In the genomic region with DNA sequence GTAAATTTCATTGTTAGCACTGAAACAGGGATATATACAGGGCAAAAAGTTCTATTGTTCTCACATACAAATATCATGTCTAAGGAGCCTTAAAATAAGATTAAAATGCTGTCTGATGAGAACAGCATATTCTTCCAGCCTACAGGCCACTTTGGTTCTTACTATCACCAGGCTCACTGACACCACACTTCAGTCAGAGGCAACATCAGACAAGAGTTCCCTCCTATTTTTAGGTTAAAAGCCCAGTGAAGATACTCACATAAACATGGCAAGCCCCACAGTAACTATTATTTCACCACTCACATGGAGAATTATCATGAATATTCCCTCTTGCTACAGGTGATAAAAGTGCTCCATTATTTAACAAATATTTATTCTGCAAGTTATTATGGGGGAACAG, we compare ENCODE assay signal across 17 cellular contexts.
A peak's percentile ranks its signal among the peaks of the same experiment; 100 is the strongest.
DNase-seq lines count a peak whose midpoint lies in the region; ATAC-seq and TF ChIP-seq lines count a peak whose summit lies in the region.
"Had no signal": no experiment of that assay in that cellular context is flagged by ENCODE, and none has a peak within 500 bp of the region (broad histone marks: within the 10 kb centered on the region; RNA-seq: fewer than 3 reads in every experiment).

No MANE protein-coding gene starts in this region.

- H4K20me1 ChIP-seq in smooth muscle cell (ENCODE audit: low read depth): no peaks in the 10 kb centered on the region

- no peak for TF ChIP-seq POLR2A in tibial nerve (IDR thresholded peaks at IDR 0.05)

- peaks cover 27% of the 10 kb centered on the region for H3F3A ChIP-seq in smooth muscle cell (ENCODE audit: low read depth)

- no peak overlapping the region for H3K27ac ChIP-seq in right atrium auricular region
- H3K27ac ChIP-seq in smooth muscle cell (ENCODE audit: low read depth): peak overlapping the region; percentile 86
- H3K27ac ChIP-seq in tibial nerve: no peak overlapping the region
- H3K27ac ChIP-seq: PC-9, SK-N-MC had no signal

- peak overlapping the region; percentile 61 for H3K4me2 ChIP-seq in smooth muscle cell
- H3K4me2 ChIP-seq: PC-9 had no signal

- peaks cover 8% of the 10 kb centered on the region for H3K4me1 Mint-ChIP-seq in activated T-helper 2 cell treated with anti-CD3 and anti-CD28 coated beads, Interferon-gamma antibody, Interleukin-2, Interleukin-4, amounts not matched to agents 10 μg/mL and 5 μg/mL and 100 μg/mL, durations not matched to agents 14 hours and 24 hours and 36 hours (ENCODE audit: low read depth)
- H3K4me1 Mint-ChIP-seq in progenitor cell of endocrine pancreas (ENCODE audit: low read depth): no peaks in the 10 kb centered on the region
- no peaks in the 10 kb centered on the region for H3K4me1 Mint-ChIP-seq in effector memory CD8-positive, alpha-beta T cell (ENCODE audit: low read depth in 2 of 2)

- TF ChIP-seq CTCF in right atrium auricular region (IDR thresholded peaks at IDR 0.05) (no peak), smooth muscle cell (IDR thresholded peaks at IDR 0.05; ENCODE audit: borderline replicate concordance, insufficient read depth, poor library complexity, severe bottlenecking) (no peak), progenitor cell of endocrine pancreas (IDR thresholded peaks at IDR 0.05; ENCODE audit: unreplicated experiment) (no peak), tibial nerve (IDR thresholded peaks at IDR 0.05) (no peak)

- peak overlapping the region; percentile 13 for H3K27ac Mint-ChIP-seq in activated T-helper 2 cell treated with anti-CD3 and anti-CD28 coated beads, Interferon-gamma antibody, Interleukin-2, Interleukin-4, amounts not matched to agents 10 μg/mL and 5 μg/mL and 100 μg/mL, durations not matched to agents 14 hours and 24 hours and 36 hours
- no peak overlapping the region for H3K27ac Mint-ChIP-seq in progenitor cell of endocrine pancreas
- H3K27ac Mint-ChIP-seq in effector memory CD8-positive, alpha-beta T cell: no peak overlapping the region

- H3K4me3 Mint-ChIP-seq in activated T-helper 2 cell treated with anti-CD3 and anti-CD28 coated beads, Interferon-gamma antibody, Interleukin-2, Interleukin-4, amounts not matched to agents 10 μg/mL and 5 μg/mL and 100 μg/mL, durations not matched to agents 14 hours and 24 hours and 36 hours (ENCODE audit: low read depth): no peak overlapping the region
- no peak overlapping the region for H3K4me3 Mint-ChIP-seq in progenitor cell of endocrine pancreas (ENCODE audit: low read depth)
- H3K4me3 Mint-ChIP-seq in effector memory CD8-positive, alpha-beta T cell: no peak overlapping the region

- no peaks in the 10 kb centered on the region for H3K79me2 ChIP-seq in smooth muscle cell (ENCODE audit: low read depth)

- no peaks in the 10 kb centered on the region for H3K9me3 Mint-ChIP-seq in activated T-helper 2 cell treated with anti-CD3 and anti-CD28 coated beads, Interferon-gamma antibody, Interleukin-2, Interleukin-4, amounts not matched to agents 10 μg/mL and 5 μg/mL and 100 μg/mL, durations not matched to agents 14 hours and 24 hours and 36 hours
- no peaks in the 10 kb centered on the region for H3K9me3 Mint-ChIP-seq in progenitor cell of endocrine pancreas (ENCODE audit: low read depth)
- no peaks in the 10 kb centered on the region for H3K9me3 Mint-ChIP-seq in effector memory CD8-positive, alpha-beta T cell

- H3K36me3 Mint-ChIP-seq in activated T-helper 2 cell treated with anti-CD3 and anti-CD28 coated beads, Interferon-gamma antibody, Interleukin-2, Interleukin-4, amounts not matched to agents 10 μg/mL and 5 μg/mL and 100 μg/mL, durations not matched to agents 14 hours and 24 hours and 36 hours (ENCODE audit: low read depth): peaks cover 4% of the 10 kb centered on the region
- peaks cover 1% of the 10 kb centered on the region for H3K36me3 Mint-ChIP-seq in progenitor cell of endocrine pancreas (ENCODE audit: insufficient read depth)
- peaks cover 3% of the 10 kb centered on the region for H3K36me3 Mint-ChIP-seq in effector memory CD8-positive, alpha-beta T cell (ENCODE audit: insufficient read depth)

- no peaks in the 10 kb centered on the region for H3K36me3 ChIP-seq in right atrium auricular region
- no peaks in the 10 kb centered on the region for H3K36me3 ChIP-seq in smooth muscle cell (ENCODE audit: low read depth)
- H3K36me3 ChIP-seq in tibial nerve: peaks cover 0 to 14% (median 0%) of the 10 kb centered on the region in 3 donors

- H3K9me3 ChIP-seq in right atrium auricular region (no peaks in the 10 kb centered on the region), smooth muscle cell (replicated peaks; ENCODE audit: low read depth) (no peaks in the 10 kb centered on the region), tibial nerve (no peaks in the 10 kb centered on the region)

- ATAC-seq in left cardiac atrium (peak; percentile 26 to 61), HG02852 (IDR thresholded peaks at IDR 0.05; ENCODE audit: unreplicated experiment) (peak; percentile 10)
- no peak for ATAC-seq in effector memory CD8-positive, alpha-beta T cell (replicated peaks)
- ATAC-seq: K562 had no signal

- peak overlapping the region; percentile 47 for H3K9ac ChIP-seq in smooth muscle cell (ENCODE audit: low read depth)

- H3K27me3 ChIP-seq in right atrium auricular region: no peaks in the 10 kb centered on the region
- no peaks in the 10 kb centered on the region for H3K27me3 ChIP-seq in smooth muscle cell (ENCODE audit: low read depth)
- H3K27me3 ChIP-seq in tibial nerve: no peaks in the 10 kb centered on the region

- DNase-seq in left cardiac atrium (no peak), right atrium auricular region (ENCODE audit: low spot score) (no peak), smooth muscle cell (lab: John Stamatoyannopoulos, UW; ENCODE audit: unreplicated experiment) (no peak), progenitor cell of endocrine pancreas (ENCODE audit: low spot score, unreplicated experiment) (no peak), tibial nerve (ENCODE audit: low spot score in 2 of 2) (no peak)
- DNase-seq in activated T-helper 2 cell treated with anti-CD3 and anti-CD28 coated beads, Interferon-gamma antibody, Interleukin-2, Interleukin-4, amounts not matched to agents 10 μg/mL and 5 μg/mL and 100 μg/mL, durations not matched to agents 14 hours and 24 hours and 36 hours (ENCODE audit: low spot score): no peak
- DNase-seq in effector memory CD8-positive, alpha-beta T cell: no peak
- DNase-seq: C1 segment of cervical spinal cord, H7, NCI-H146, NCI-H2081, NCI-H510A, NCI-H82, PC-9 had no signal

- no peak for TF ChIP-seq EP300 in tibial nerve (IDR thresholded peaks at IDR 0.05)

- no peaks in the 10 kb centered on the region for H3K4me1 ChIP-seq in right atrium auricular region
- peaks cover 18% of the 10 kb centered on the region for H3K4me1 ChIP-seq in smooth muscle cell (ENCODE audit: low read depth)
- H3K4me1 ChIP-seq in tibial nerve: no peaks in the 10 kb centered on the region

- no peak overlapping the region for H2AFZ ChIP-seq in smooth muscle cell (ENCODE audit: low read depth)
- H2AFZ ChIP-seq: PC-9 had no signal

- no peak overlapping the region for H3K4me3 ChIP-seq in right atrium auricular region
- H3K4me3 ChIP-seq in smooth muscle cell: no peak overlapping the region
- no peak overlapping the region for H3K4me3 ChIP-seq in tibial nerve
- H3K4me3 ChIP-seq: K562, PC-9, SK-N-MC had no signal

- intact Hi-C loops in left cardiac atrium (cut with DNase I): no loop called here
- intact Hi-C loops in activated T-helper 2 cell treated with anti-CD3 and anti-CD28 coated beads, Interferon-gamma antibody, Interleukin-2, Interleukin-4, amounts not matched to agents 10 μg/mL and 5 μg/mL and 100 μg/mL, durations not matched to agents 14 hours and 24 hours and 36 hours (cut with micrococcal nuclease): no loop called here

- H3K27me3 Mint-ChIP-seq in activated T-helper 2 cell treated with anti-CD3 and anti-CD28 coated beads, Interferon-gamma antibody, Interleukin-2, Interleukin-4, amounts not matched to agents 10 μg/mL and 5 μg/mL and 100 μg/mL, durations not matched to agents 14 hours and 24 hours and 36 hours (ENCODE audit: low read depth): no peaks in the 10 kb centered on the region
- no peaks in the 10 kb centered on the region for H3K27me3 Mint-ChIP-seq in progenitor cell of endocrine pancreas
- no peaks in the 10 kb centered on the region for H3K27me3 Mint-ChIP-seq in effector memory CD8-positive, alpha-beta T cell
